Comparison of ENCODE assay signal across 11 cellular contexts in the genomic region with DNA sequence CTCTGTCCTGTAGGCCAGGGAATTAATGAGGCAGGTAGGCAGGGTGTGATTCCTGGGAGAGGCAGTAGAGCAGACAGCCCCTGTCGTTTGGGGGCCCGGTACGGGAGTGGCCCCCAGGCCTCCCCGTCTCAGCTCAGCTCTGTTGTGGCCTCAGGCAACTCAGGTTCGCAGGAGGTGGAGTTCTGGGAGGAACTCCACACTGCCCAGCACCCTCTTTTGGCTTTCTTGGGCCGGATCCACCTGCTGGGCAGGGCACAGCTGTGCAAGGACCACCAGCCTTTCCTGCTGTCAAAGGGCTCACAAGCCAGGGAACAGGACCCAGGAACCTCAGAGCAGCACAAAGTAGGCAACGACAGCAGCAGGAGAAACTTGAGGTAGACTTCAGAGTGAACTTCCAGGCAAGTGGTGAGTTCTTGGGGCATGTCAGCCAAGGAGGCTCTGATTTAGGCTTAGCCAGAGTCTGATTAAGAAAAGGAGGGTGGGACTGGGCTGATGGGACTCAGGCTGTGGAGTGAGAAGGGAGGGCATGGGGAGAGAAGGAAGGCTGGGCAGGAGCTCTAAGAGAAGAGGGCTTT. TPM values are rescaled to one million over a fixed set of nuclear protein-coding genes. Genes with fewer than 3 reads are reported as not detected.
A peak's percentile ranks its signal among the peaks of the same experiment; 100 is the strongest.
DNase-seq lines count a peak whose midpoint lies in the region; ATAC-seq lines count a peak whose summit lies in the region.
"Had no signal": no experiment of that assay in that cellular context is flagged by ENCODE, and none has a peak within 500 bp of the region (broad histone marks: within the 10 kb centered on the region; RNA-seq: fewer than 3 reads in every experiment).

No MANE protein-coding gene starts in this region.

- DNase-seq in T-helper 1 cell: no peak
- no peak for DNase-seq in activated T-helper 2 cell treated with anti-CD3 and anti-CD28 coated beads, Interferon-gamma antibody, Interleukin-2, Interleukin-4, amounts not matched to agents 10 μg/mL and 5 μg/mL and 100 μg/mL, durations not matched to agents 14 hours and 24 hours and 36 hours (ENCODE audit: low spot score)
- DNase-seq in immature natural killer cell: no peak
- DNase-seq in stimulated activated naive CD8-positive, alpha-beta T cell treated with anti-CD3 and anti-CD28 coated beads, Interleukin-15, amount 100 ng/mL, for 72 hours: no peak
- DNase-seq in midbrain (lab: John Stamatoyannopoulos, UW): no peak
- no peak for DNase-seq in Kasumi-1 (lab: John Stamatoyannopoulos, UW)
- no peak for DNase-seq in CD1c-positive myeloid dendritic cell (ENCODE audit: extremely low spot score)
- DNase-seq: SHP77; stimulated activated CD4-positive, alpha-beta T cell treated with anti-CD3 and anti-CD28 coated beads, Interleukin-12 subunit alpha, Interleukin-12 subunit beta, amount 100 ng/mL, for 4 hours had no signal

- H3K36me3 Mint-ChIP-seq in T-helper 1 cell treated with Interleukin-12 subunit alpha and Interleukin-12 subunit beta and Interleukin-4 antibody, amounts not matched to agents 30 μg/mL and 1 μg/mL, for 36 hours (ENCODE audit: low read depth): no peaks in the 10 kb centered on the region
- no peaks in the 10 kb centered on the region for H3K36me3 Mint-ChIP-seq in activated T-helper 2 cell treated with anti-CD3 and anti-CD28 coated beads, Interferon-gamma antibody, Interleukin-2, Interleukin-4, amounts not matched to agents 10 μg/mL and 5 μg/mL and 100 μg/mL, durations not matched to agents 14 hours and 24 hours and 36 hours (ENCODE audit: low read depth)
- no peaks in the 10 kb centered on the region for H3K36me3 Mint-ChIP-seq in immature natural killer cell

- H3K27me3 Mint-ChIP-seq in T-helper 1 cell treated with Interleukin-12 subunit alpha and Interleukin-12 subunit beta and Interleukin-4 antibody, amounts not matched to agents 30 μg/mL and 1 μg/mL, for 36 hours (ENCODE audit: low read depth): no peaks in the 10 kb centered on the region
- H3K27me3 Mint-ChIP-seq in activated T-helper 2 cell treated with anti-CD3 and anti-CD28 coated beads, Interferon-gamma antibody, Interleukin-2, Interleukin-4, amounts not matched to agents 10 μg/mL and 5 μg/mL and 100 μg/mL, durations not matched to agents 14 hours and 24 hours and 36 hours (ENCODE audit: low read depth): no peaks in the 10 kb centered on the region
- peaks cover 0 to 8% (median 0%) of the 10 kb centered on the region in 3 donors for H3K27me3 Mint-ChIP-seq in immature natural killer cell (ENCODE audit: low read depth in 3 of 3)
- peaks cover 16% of the 10 kb centered on the region for H3K27me3 Mint-ChIP-seq in stimulated activated naive CD8-positive, alpha-beta T cell treated with anti-CD3 and anti-CD28 coated beads, Interleukin-15, amount 100 ng/mL, for 72 hours

- ATAC-seq in stimulated activated naive CD8-positive, alpha-beta T cell treated with anti-CD3 and anti-CD28 coated beads, Interleukin-15, amount 100 ng/mL, for 72 hours: peak; percentile 3

- intact Hi-C loops in activated T-helper 2 cell treated with anti-CD3 and anti-CD28 coated beads, Interferon-gamma antibody, Interleukin-2, Interleukin-4, amounts not matched to agents 10 μg/mL and 5 μg/mL and 100 μg/mL, durations not matched to agents 14 hours and 24 hours and 36 hours (cut with micrococcal nuclease): loop anchor here (2.0 kb wide), 1 partner anchor 20 kb away; no protein-coding TSS in a partner anchor

- H3K4me3 Mint-ChIP-seq in T-helper 1 cell treated with Interleukin-12 subunit alpha and Interleukin-12 subunit beta and Interleukin-4 antibody, amounts not matched to agents 30 μg/mL and 1 μg/mL, for 36 hours: peak overlapping the region; percentile 38
- no peak overlapping the region for H3K4me3 Mint-ChIP-seq in activated T-helper 2 cell treated with anti-CD3 and anti-CD28 coated beads, Interferon-gamma antibody, Interleukin-2, Interleukin-4, amounts not matched to agents 10 μg/mL and 5 μg/mL and 100 μg/mL, durations not matched to agents 14 hours and 24 hours and 36 hours (ENCODE audit: low read depth)
- H3K4me3 Mint-ChIP-seq in immature natural killer cell: peak overlapping the region; percentile 34 to 73 (median 61)
- peak overlapping the region; percentile 63 to 72 for H3K4me3 Mint-ChIP-seq in stimulated activated naive CD8-positive, alpha-beta T cell treated with anti-CD3 and anti-CD28 coated beads, Interleukin-15, amount 100 ng/mL, for 72 hours

- H3K27ac Mint-ChIP-seq in T-helper 1 cell treated with Interleukin-12 subunit alpha and Interleukin-12 subunit beta and Interleukin-4 antibody, amounts not matched to agents 30 μg/mL and 1 μg/mL, for 36 hours: peak overlapping the region; percentile 86
- H3K27ac Mint-ChIP-seq in activated T-helper 2 cell treated with anti-CD3 and anti-CD28 coated beads, Interferon-gamma antibody, Interleukin-2, Interleukin-4, amounts not matched to agents 10 μg/mL and 5 μg/mL and 100 μg/mL, durations not matched to agents 14 hours and 24 hours and 36 hours: peak overlapping the region; percentile 64
- H3K27ac Mint-ChIP-seq in immature natural killer cell: peak overlapping the region in 5 of 6 donors; percentile 55 to 83 (median 58)
- peak overlapping the region in 1 of 2 donors; percentile 64 for H3K27ac Mint-ChIP-seq in stimulated activated naive CD8-positive, alpha-beta T cell treated with anti-CD3 and anti-CD28 coated beads, Interleukin-15, amount 100 ng/mL, for 72 hours

- H3K4me1 Mint-ChIP-seq in T-helper 1 cell treated with Interleukin-12 subunit alpha and Interleukin-12 subunit beta and Interleukin-4 antibody, amounts not matched to agents 30 μg/mL and 1 μg/mL, for 36 hours (ENCODE audit: low read depth): peaks cover 31% of the 10 kb centered on the region
- peaks cover 14% of the 10 kb centered on the region for H3K4me1 Mint-ChIP-seq in activated T-helper 2 cell treated with anti-CD3 and anti-CD28 coated beads, Interferon-gamma antibody, Interleukin-2, Interleukin-4, amounts not matched to agents 10 μg/mL and 5 μg/mL and 100 μg/mL, durations not matched to agents 14 hours and 24 hours and 36 hours (ENCODE audit: low read depth)
- peaks cover 8% of the 10 kb centered on the region in 2 donors for H3K4me1 Mint-ChIP-seq in immature natural killer cell
- peaks cover 23% of the 10 kb centered on the region for H3K4me1 Mint-ChIP-seq in stimulated activated naive CD8-positive, alpha-beta T cell treated with anti-CD3 and anti-CD28 coated beads, Interleukin-15, amount 100 ng/mL, for 72 hours

- no peaks in the 10 kb centered on the region for H3K9me3 Mint-ChIP-seq in T-helper 1 cell treated with Interleukin-12 subunit alpha and Interleukin-12 subunit beta and Interleukin-4 antibody, amounts not matched to agents 30 μg/mL and 1 μg/mL, for 36 hours
- no peaks in the 10 kb centered on the region for H3K9me3 Mint-ChIP-seq in activated T-helper 2 cell treated with anti-CD3 and anti-CD28 coated beads, Interferon-gamma antibody, Interleukin-2, Interleukin-4, amounts not matched to agents 10 μg/mL and 5 μg/mL and 100 μg/mL, durations not matched to agents 14 hours and 24 hours and 36 hours
- no peaks in the 10 kb centered on the region for H3K9me3 Mint-ChIP-seq in immature natural killer cell
- no peaks in the 10 kb centered on the region for H3K9me3 Mint-ChIP-seq in stimulated activated naive CD8-positive, alpha-beta T cell treated with anti-CD3 and anti-CD28 coated beads, Interleukin-15, amount 100 ng/mL, for 72 hours

RNA-seq across cellular contexts. Expression of a gene that starts 36.9 kb away (rescaled TPM):
- not detected in 2 replicates for total RNA-seq in activated T-helper 2 cell treated with anti-CD3 and anti-CD28 coated beads, Interferon-gamma antibody, Interleukin-2, Interleukin-4, amounts not matched to agents 10 μg/mL and 5 μg/mL and 100 μg/mL, durations not matched to agents 14 hours and 24 hours and 36 hours
- polyA plus RNA-seq in immature natural killer cell: not detected
- total RNA-seq: HT-29 had no signal

RNA-seq across cellular contexts. Expression of a gene that starts 56.1 kb away (rescaled TPM):
- 43.9 and 45.3 TPM in 2 replicates for total RNA-seq in activated T-helper 2 cell treated with anti-CD3 and anti-CD28 coated beads, Interferon-gamma antibody, Interleukin-2, Interleukin-4, amounts not matched to agents 10 μg/mL and 5 μg/mL and 100 μg/mL, durations not matched to agents 14 hours and 24 hours and 36 hours
- polyA plus RNA-seq in immature natural killer cell: 10 to 100 TPM in 1 of 3 donors, 1 to 10 TPM in 2; 3.3 to 13.6 (median 7.0) TPM
